Comparison of ENCODE assay signal across 18 cellular contexts in genomic region chr17:38715216-38715943, GRCh38. TPM values are rescaled to one million over a fixed set of nuclear protein-coding genes. Genes with fewer than 3 reads are reported as not detected.
DNase-seq lines count a peak whose midpoint lies in the region; ATAC-seq and TF ChIP-seq lines count a peak whose summit lies in the region.
"Had no signal": no experiment of that assay in that cellular context is flagged by ENCODE, and none has a peak within 500 bp of the region (broad histone marks: within the 10 kb centered on the region; RNA-seq: fewer than 3 reads in every experiment).

No MANE protein-coding gene starts in this region.

- BruUV-seq in HCT116 (replicated peaks; lab: Mats Ljungman, UMichigan) (no TSS peak), mammary epithelial cell (replicated peaks; lab: Mats Ljungman, UMichigan) (no TSS peak)

- H2AFZ ChIP-seq in HCT116 (ENCODE audit: low read depth, low read length, poor library complexity, severe bottlenecking): no peak overlapping the region
- H2AFZ ChIP-seq in neural progenitor cell (replicated peaks): no peak overlapping the region
- H2AFZ ChIP-seq in mammary epithelial cell (ENCODE audit: low read depth, low read length): no peak overlapping the region

- H3K9me2 ChIP-seq in HCT116 (ENCODE audit: insufficient read depth): no peaks in the 10 kb centered on the region

- in situ Hi-C loops in mammary epithelial cell (cut with MboI; ENCODE audit: low sequenced_read_pairs in 2 of 2): no loop called here

- H3K4me1 ChIP-seq in HCT116 (ENCODE audit: control insufficient read depth in 1 of 2, insufficient read depth in 2 of 2, low read length in 2 of 2) (peaks cover 5 to 24% of the 10 kb centered on the region in 2 experiments), neural progenitor cell (peaks cover 19% of the 10 kb centered on the region), mammary epithelial cell (ENCODE audit: insufficient read depth, low read length) (no peaks in the 10 kb centered on the region)

- H3K4me2 ChIP-seq in HCT116 (ENCODE audit: low read length) (no peak overlapping the region), neural progenitor cell (no peak overlapping the region), mammary epithelial cell (ENCODE audit: insufficient read depth, low read depth, low read length) (no peak overlapping the region)
- H3K4me2 ChIP-seq: A549 had no signal

- no peak for TF ChIP-seq CTCF in HCT116 (IDR thresholded peaks at IDR 0.05 in 2 of 3, conservative IDR thresholded peaks at IDR 0.05 in 1 of 3; ENCODE audit: borderline replicate concordance in 1 of 3, insufficient read depth in 1 of 3, low read depth in 2 of 3, low read length in 2 of 3)
- TF ChIP-seq CTCF in neural progenitor cell (IDR thresholded peaks at IDR 0.05): no peak
- TF ChIP-seq CTCF in mammary epithelial cell (conservative IDR thresholded peaks at IDR 0.05 in 1 of 2, IDR thresholded peaks at IDR 0.05 in 1 of 2; ENCODE audit: extremely low read depth in 1 of 2, insufficient read depth in 1 of 2, low read depth in 1 of 2, low read length in 2 of 2): no peak

- no peaks in the 10 kb centered on the region for H3K9me3 Mint-ChIP-seq in activated CD4-positive, alpha-beta T cell treated with anti-CD3 and anti-CD28 coated beads for 36 hours (ENCODE audit: low read depth)
- H3K9me3 Mint-ChIP-seq in activated naive CD8-positive, alpha-beta T cell treated with anti-CD3 and anti-CD28 coated beads for 36 hours: no peaks in the 10 kb centered on the region
- no peaks in the 10 kb centered on the region for H3K9me3 Mint-ChIP-seq in neural progenitor cell

- no peak for TF ChIP-seq POLR2A in HCT116 (IDR thresholded peaks at IDR 0.05; ENCODE audit: borderline replicate concordance, extremely low read depth, insufficient read depth, insufficient read length)

- intact Hi-C loops in activated CD4-positive, alpha-beta T cell treated with anti-CD3 and anti-CD28 coated beads for 36 hours (cut with DNase I, micrococcal nuclease): no loop called here
- intact Hi-C loops in HCT116 (cut with micrococcal nuclease) (no loop called here), mammary epithelial cell (cut with micrococcal nuclease) (no loop called here)

- no peaks in the 10 kb centered on the region for H3K79me2 ChIP-seq in HCT116 (ENCODE audit: insufficient read depth, low read length)
- H3K79me2 ChIP-seq in neural progenitor cell (ENCODE audit: low read depth): no peaks in the 10 kb centered on the region
- no peaks in the 10 kb centered on the region for H3K79me2 ChIP-seq in mammary epithelial cell (ENCODE audit: insufficient read depth, low read length)

- CTCF ChIA-PET in activated CD4-positive, alpha-beta T cell treated with anti-CD3 and anti-CD28 coated beads for 36 hours (lab: Charles Lee): interaction anchor here (0.6 to 4.3 kb wide), 7 partner anchors 14 to 1013 kb away, joined by 3 to 20 read pairs (median 3); partner anchors contain the start of gene PSMB3
- CTCF ChIA-PET in HCT116 (lab: Charles Lee): no interaction called here
- CTCF ChIA-PET in mammary epithelial cell (lab: Charles Lee; ENCODE audit: low non-redundant PET): no interaction called here

- H3K4me3 ChIP-seq in HCT116 (replicated peaks in 1 of 2; ENCODE audit: low read depth in 1 of 2, low read length in 2 of 2): no peak overlapping the region
- no peak overlapping the region for H3K4me3 ChIP-seq in neural progenitor cell
- no peak overlapping the region for H3K4me3 ChIP-seq in mammary epithelial cell (replicated peaks in 1 of 3; ENCODE audit: insufficient read depth in 1 of 3, low read depth in 2 of 3, low read length in 3 of 3)
- H3K4me3 ChIP-seq: A549, heart right ventricle, spleen had no signal

- H3K9ac ChIP-seq in HCT116 (ENCODE audit: low read length) (no peak overlapping the region), neural progenitor cell (no peak overlapping the region), mammary epithelial cell (ENCODE audit: insufficient read depth, low read length) (no peak overlapping the region)

- no peaks in the 10 kb centered on the region for H3K27me3 ChIP-seq in HCT116 (ENCODE audit: insufficient read depth, low read length)
- peaks cover 17% of the 10 kb centered on the region for H3K27me3 ChIP-seq in neural progenitor cell
- H3K27me3 ChIP-seq in mammary epithelial cell (ENCODE audit: insufficient read depth, low read length): no peaks in the 10 kb centered on the region
- H3K27me3 ChIP-seq: heart right ventricle, spleen had no signal

- H3K9me3 ChIP-seq in HCT116 (ENCODE audit: control insufficient read depth in 1 of 2, insufficient read depth in 1 of 2, low read depth in 1 of 2, low read length in 2 of 2): no peaks in the 10 kb centered on the region
- no peaks in the 10 kb centered on the region for H3K9me3 ChIP-seq in neural progenitor cell (ENCODE audit: low read depth)
- H3K9me3 ChIP-seq in mammary epithelial cell (replicated peaks; ENCODE audit: insufficient read depth, low read length): no peaks in the 10 kb centered on the region
- H3K9me3 ChIP-seq: A549, heart right ventricle, spleen had no signal

- peak overlapping the region; percentile 88 for H3K27ac Mint-ChIP-seq in activated CD4-positive, alpha-beta T cell treated with anti-CD3 and anti-CD28 coated beads for 36 hours
- H3K27ac Mint-ChIP-seq in activated naive CD8-positive, alpha-beta T cell treated with anti-CD3 and anti-CD28 coated beads for 36 hours: peak overlapping the region; percentile 85
- H3K27ac Mint-ChIP-seq in neural progenitor cell: peak overlapping the region; percentile 81

- DNase-seq in activated CD4-positive, alpha-beta T cell treated with anti-CD3 and anti-CD28 coated beads for 36 hours: no peak
- DNase-seq in activated CD4-positive, alpha-beta T cell treated with anti-CD3 and anti-CD28 coated beads, Interleukin-2, amount 50 U/mL, for 1 hour: no peak
- DNase-seq in HCT116 (ENCODE audit: low read depth, low spot score) (no peak), neural progenitor cell (ENCODE audit: low spot score) (no peak), mammary epithelial cell (no peak), NCI-H345 (lab: John Stamatoyannopoulos, UW) (no peak)
- no peak for DNase-seq in activated naive CD8-positive, alpha-beta T cell treated with anti-CD3 and anti-CD28 coated beads for 36 hours
- DNase-seq: activated CD4-positive, CD25-positive, alpha-beta regulatory T cell; dermis blood vessel endothelial cell; heart right ventricle; kidney glomerular epithelial cell; NCI-H1694 treated with DMSO at 0.1 percent for 48 hours; NCI-H510A; posterior cingulate gyrus; spleen; substantia nigra had no signal

- peaks cover 15 to 23% of the 10 kb centered on the region in 2 experiments; a peak in 3 of 4 replicates for H3K36me3 ChIP-seq in HCT116 (ENCODE audit: control insufficient read depth in 1 of 2, insufficient read depth in 2 of 2, low read length in 2 of 2)
- H3K36me3 ChIP-seq in neural progenitor cell: no peaks in the 10 kb centered on the region
- no peaks in the 10 kb centered on the region for H3K36me3 ChIP-seq in mammary epithelial cell (ENCODE audit: insufficient read depth, low read length)

- WGBS in mammary epithelial cell (ENCODE audit: low coverage, missing lambda C conversion rate): 85% methylated on average over 9 of the region's 9 CpGs

- RAD21 ChIA-PET in HCT116 (lab: Charles Lee; ENCODE audit: low non-redundant PET in 1 of 2, low total read pairs in 2 of 2, uncharacterized antibody in 2 of 2, unreplicated experiment in 2 of 2): no interaction called here

- H3K27me3 Mint-ChIP-seq in activated CD4-positive, alpha-beta T cell treated with anti-CD3 and anti-CD28 coated beads for 36 hours: no peaks in the 10 kb centered on the region
- no peaks in the 10 kb centered on the region for H3K27me3 Mint-ChIP-seq in activated naive CD8-positive, alpha-beta T cell treated with anti-CD3 and anti-CD28 coated beads for 36 hours
- peaks cover 11% of the 10 kb centered on the region for H3K27me3 Mint-ChIP-seq in neural progenitor cell (ENCODE audit: insufficient read depth, low read depth)

- POLR2A ChIA-PET in activated CD4-positive, alpha-beta T cell treated with anti-CD3 and anti-CD28 coated beads for 36 hours (lab: Charles Lee): interaction anchor here (0.8 kb wide), 1 partner anchor 9 kb away, joined by 4 read pairs; no protein-coding TSS in a partner anchor
- POLR2A ChIA-PET in HCT116 (lab: Charles Lee): no interaction called here

- dilution Hi-C loops in mammary epithelial cell (cut with HindIII; ENCODE audit: low sequenced_read_pairs): no loop called here

- H3K4me1 Mint-ChIP-seq in activated CD4-positive, alpha-beta T cell treated with anti-CD3 and anti-CD28 coated beads for 36 hours: peaks cover 63% of the 10 kb centered on the region
- peaks cover 41% of the 10 kb centered on the region for H3K4me1 Mint-ChIP-seq in activated naive CD8-positive, alpha-beta T cell treated with anti-CD3 and anti-CD28 coated beads for 36 hours
- peaks cover 12% of the 10 kb centered on the region for H3K4me1 Mint-ChIP-seq in neural progenitor cell

- H3K36me3 Mint-ChIP-seq in activated CD4-positive, alpha-beta T cell treated with anti-CD3 and anti-CD28 coated beads for 36 hours (ENCODE audit: low read depth): peaks cover 70% of the 10 kb centered on the region
- H3K36me3 Mint-ChIP-seq in activated naive CD8-positive, alpha-beta T cell treated with anti-CD3 and anti-CD28 coated beads for 36 hours: peaks cover 33% of the 10 kb centered on the region
- peaks cover 15% of the 10 kb centered on the region for H3K36me3 Mint-ChIP-seq in neural progenitor cell

- H3F3A ChIP-seq in neural progenitor cell (ENCODE audit: low read depth): peaks cover 18% of the 10 kb centered on the region

- TF ChIP-seq RAD21 in HCT116 (IDR thresholded peaks at IDR 0.05; ENCODE audit: low read depth): no peak

- peak overlapping the region; percentile 36 for H3K4me3 Mint-ChIP-seq in activated CD4-positive, alpha-beta T cell treated with anti-CD3 and anti-CD28 coated beads for 36 hours
- H3K4me3 Mint-ChIP-seq in activated naive CD8-positive, alpha-beta T cell treated with anti-CD3 and anti-CD28 coated beads for 36 hours: peak overlapping the region; percentile 11
- H3K4me3 Mint-ChIP-seq in neural progenitor cell: no peak overlapping the region

- peak; percentile 27 for ATAC-seq in activated CD4-positive, alpha-beta T cell treated with anti-CD3 and anti-CD28 coated beads for 36 hours
- no peak for ATAC-seq in HCT116
- ATAC-seq in GM18868 (IDR thresholded peaks at IDR 0.05; ENCODE audit: unreplicated experiment): no peak
- ATAC-seq: A549, heart right ventricle had no signal

- H4K20me1 ChIP-seq in HCT116 (ENCODE audit: insufficient read depth) (no peaks in the 10 kb centered on the region), neural progenitor cell (ENCODE audit: low read depth) (peaks cover 17% of the 10 kb centered on the region), mammary epithelial cell (ENCODE audit: insufficient read depth, low read length) (no peaks in the 10 kb centered on the region)

- H3K27ac ChIP-seq in HCT116 (ENCODE audit: low read depth, low read length) (0 out of 2 replicates have a peak overlapping the region, but pooled peaks have one; percentile 18), neural progenitor cell (no peak overlapping the region), mammary epithelial cell (ENCODE audit: insufficient read depth, low read depth, low read length) (no peak overlapping the region)
- H3K27ac ChIP-seq: A549, heart right ventricle had no signal

RNA-seq across cellular contexts. Expression of gene MLLT6, which starts 10.3 kb away (rescaled TPM):
- total RNA-seq in activated CD4-positive, alpha-beta T cell treated with anti-CD3 and anti-CD28 coated beads for 36 hours: 100 to 1,000 TPM; 168 to 174 TPM
- total RNA-seq in HCT116 (2021; ENCODE audit: unreplicated experiment) (110 TPM), neural progenitor cell (ENCODE audit: low replicate concordance) (7.4 and 24.4 TPM in 2 replicates), mammary epithelial cell (10 to 100 TPM; 30.3 to 51.0 TPM)
- polyA plus RNA-seq in HCT116 (2012): 45.6 and 52.4 TPM in 2 replicates
- total RNA-seq in activated naive CD8-positive, alpha-beta T cell treated with anti-CD3 and anti-CD28 coated beads for 36 hours: 100 to 1,000 TPM; 125 to 130 TPM
- polyA plus RNA-seq in mammary epithelial cell: 21.9 TPM
- 34.6 TPM for polyA minus RNA-seq in mammary epithelial cell

RNA-seq across cellular contexts. Expression of gene CISD3, which starts 14.8 kb away (rescaled TPM):
- 10 to 100 TPM; 49.4 to 58.6 TPM for total RNA-seq in activated CD4-positive, alpha-beta T cell treated with anti-CD3 and anti-CD28 coated beads for 36 hours
- total RNA-seq in HCT116 (2021; ENCODE audit: unreplicated experiment) (50.2 TPM), neural progenitor cell (ENCODE audit: low replicate concordance) (0.60 and 1.0 TPM in 2 replicates), mammary epithelial cell (10 to 100 TPM in 1 of 2 donors, 1 to 10 TPM in 1; 3.3 to 30.4 TPM)
- polyA plus RNA-seq in HCT116 (2012): 24.8 and 31.7 TPM in 2 replicates
- total RNA-seq in activated naive CD8-positive, alpha-beta T cell treated with anti-CD3 and anti-CD28 coated beads for 36 hours: 10 to 100 TPM; 54.3 to 57.4 TPM
- polyA plus RNA-seq in mammary epithelial cell: 16.2 TPM
- 12.8 TPM for polyA minus RNA-seq in mammary epithelial cell

RNA-seq across cellular contexts. Expression of gene PCGF2, which starts 32.8 kb away (rescaled TPM):
- 1 to 10 TPM; 1.6 to 1.7 TPM for total RNA-seq in activated CD4-positive, alpha-beta T cell treated with anti-CD3 and anti-CD28 coated beads for 36 hours
- total RNA-seq in HCT116 (2021; ENCODE audit: unreplicated experiment) (64.6 TPM), neural progenitor cell (ENCODE audit: low replicate concordance) (16.7 and 23.8 TPM in 2 replicates), mammary epithelial cell (10 to 100 TPM in 1 of 2 donors, 1 to 10 TPM in 1; 3.0 to 36.4 TPM)
- polyA plus RNA-seq in HCT116 (2012): 60.2 and 61.4 TPM in 2 replicates
- total RNA-seq in activated naive CD8-positive, alpha-beta T cell treated with anti-CD3 and anti-CD28 coated beads for 36 hours: under 1 TPM; 0.40 to 0.74 TPM
- 6.4 TPM for polyA plus RNA-seq in mammary epithelial cell
- 14.0 TPM for polyA minus RNA-seq in mammary epithelial cell

RNA-seq across cellular contexts. Expression of gene PSMB3, which starts 37.2 kb away (rescaled TPM):
- 100 to 1,000 TPM; 337 to 396 TPM for total RNA-seq in activated CD4-positive, alpha-beta T cell treated with anti-CD3 and anti-CD28 coated beads for 36 hours
- total RNA-seq in HCT116 (2021; ENCODE audit: unreplicated experiment): 346 TPM
- 387 and 435 TPM in 2 replicates for polyA plus RNA-seq in HCT116 (2012)
- total RNA-seq in activated naive CD8-positive, alpha-beta T cell treated with anti-CD3 and anti-CD28 coated beads for 36 hours: 100 to 1,000 TPM; 284 to 288 TPM
- 127 and 141 TPM in 2 replicates for total RNA-seq in neural progenitor cell (ENCODE audit: low replicate concordance)
- total RNA-seq in mammary epithelial cell: 100 to 1,000 TPM; 150 to 218 TPM
- polyA plus RNA-seq in mammary epithelial cell: 426 TPM
- 235 TPM for polyA minus RNA-seq in mammary epithelial cell

RNA-seq across cellular contexts. Expression of gene EPOP, which starts 40.6 kb away (rescaled TPM):
- 10 to 100 TPM; 31.8 to 37.3 TPM for total RNA-seq in activated CD4-positive, alpha-beta T cell treated with anti-CD3 and anti-CD28 coated beads for 36 hours
- total RNA-seq in HCT116 (2021; ENCODE audit: unreplicated experiment) (37.9 TPM), neural progenitor cell (ENCODE audit: low replicate concordance) (8.0 and 19.3 TPM in 2 replicates), mammary epithelial cell (1 to 10 TPM; 2.8 to 3.2 TPM)
- 15.2 and 19.0 TPM in 2 replicates for polyA plus RNA-seq in HCT116 (2012)
- 10 to 100 TPM; 33.6 to 33.7 TPM for total RNA-seq in activated naive CD8-positive, alpha-beta T cell treated with anti-CD3 and anti-CD28 coated beads for 36 hours
- 2.4 TPM for polyA plus RNA-seq in mammary epithelial cell
- not detected for polyA minus RNA-seq in mammary epithelial cell
